Comparison of ENCODE assay signal across 27 cellular contexts in genomic region chr7:123079021-123079420, GRCh38.
"Had no signal": no experiment of that assay in that cellular context is flagged by ENCODE, and none has a peak within 500 bp of the region (broad histone marks: within the 10 kb centered on the region; RNA-seq: fewer than 3 reads in every experiment).

No MANE protein-coding gene starts in this region.

- H3K27me3 ChIP-seq: colonic mucosa, esophagus muscularis mucosa, esophagus squamous epithelium, gastrocnemius medialis, gastroesophageal sphincter, heart left ventricle, heart right ventricle had no signal

- H3K27ac ChIP-seq: colonic mucosa, coronary artery, dorsolateral prefrontal cortex, epithelial cell of prostate, esophagus muscularis mucosa, esophagus squamous epithelium, foreskin keratinocyte, gastrocnemius medialis, gastroesophageal sphincter, heart left ventricle, heart right ventricle had no signal

- ATAC-seq: effector memory CD8-positive, alpha-beta T cell; esophagus mucosa; foreskin keratinocyte; gastrocnemius medialis; gastroesophageal sphincter; heart left ventricle; heart right ventricle had no signal

- FAIRE-seq: colon, endothelial cell of umbilical vein, frontal cortex had no signal

- H3K36me3 ChIP-seq: colonic mucosa, esophagus muscularis mucosa, esophagus squamous epithelium, gastrocnemius medialis, gastroesophageal sphincter, heart left ventricle, heart right ventricle had no signal

- H3K4me1 ChIP-seq: colonic mucosa, esophagus muscularis mucosa, esophagus squamous epithelium, foreskin keratinocyte, gastrocnemius medialis, gastroesophageal sphincter, heart left ventricle, heart right ventricle had no signal

- H3K4me3 ChIP-seq: colonic mucosa, coronary artery, dorsolateral prefrontal cortex, esophagus muscularis mucosa, esophagus squamous epithelium, gastrocnemius medialis, gastroesophageal sphincter, heart left ventricle, heart right ventricle had no signal

- H3K9me3 ChIP-seq: colonic mucosa, esophagus muscularis mucosa, esophagus squamous epithelium, gastrocnemius medialis had no signal

- DNase-seq: colonic mucosa; cortex of kidney; dermis blood vessel endothelial cell; dorsolateral prefrontal cortex; effector CD4-positive, alpha-beta T cell; effector CD8-positive, alpha-beta T cell; effector memory CD4-positive, alpha-beta T cell; effector memory CD8-positive, alpha-beta T cell; endodermal cell; erythroblast; esophagus squamous epithelium; foreskin fibroblast; foreskin keratinocyte; foreskin melanocyte; gastrocnemius medialis; glutamatergic neuron; head of caudate nucleus; heart left ventricle; heart right ventricle had no signal
